13 cellular contexts compared by ENCODE assay signal in genomic region chr12:15208140-15208539, GRCh38. TPM values are rescaled to one million over a fixed set of nuclear protein-coding genes. Genes with fewer than 3 reads are reported as not detected.
DNase-seq lines count a peak whose midpoint lies in the region; ATAC-seq and TF ChIP-seq lines count a peak whose summit lies in the region.
"Had no signal": no experiment of that assay in that cellular context is flagged by ENCODE, and none has a peak within 500 bp of the region (broad histone marks: within the 10 kb centered on the region; RNA-seq: fewer than 3 reads in every experiment).

No MANE protein-coding gene starts in this region.

- intact Hi-C loops in IMR-90 (cut with micrococcal nuclease) (no loop called here), spleen (cut with DNase I; ENCODE audit: low total_unique reads) (no loop called here)

- H3K4me2 ChIP-seq in IMR-90 (ENCODE audit: low read depth, low read length): no peak overlapping the region

- H3K79me1 ChIP-seq in IMR-90 (ENCODE audit: low read depth in 1 of 2, low read length in 2 of 2): no peaks in the 10 kb centered on the region

- in situ Hi-C loops in IMR-90 (cut with MboI; ENCODE audit: low sequenced_read_pairs): loop anchor here (10.0 kb wide), 1 partner anchor 193 kb away; no protein-coding TSS in a partner anchor

- no peak overlapping the region for H4K91ac ChIP-seq in IMR-90 (ENCODE audit: insufficient read depth, low read depth, low read length)

- no peak overlapping the region for H3K56ac ChIP-seq in IMR-90 (ENCODE audit: extremely low read depth, insufficient read depth, low read length)

- no peak for TF ChIP-seq POLR2A in IMR-90 (IDR thresholded peaks at IDR 0.05; ENCODE audit: low read depth, low read length)
- no peak for TF ChIP-seq POLR2A in spleen (IDR thresholded peaks at IDR 0.05)

- H2AK9ac ChIP-seq in IMR-90 (replicated peaks; ENCODE audit: low read depth, low read length, poor library complexity): no peak overlapping the region

- no peak overlapping the region for H3K18ac ChIP-seq in IMR-90 (ENCODE audit: low read depth, low read length)

- H3K9ac ChIP-seq in IMR-90 (ENCODE audit: low read depth, low read length): no peak overlapping the region

- H2BK15ac ChIP-seq in IMR-90 (ENCODE audit: low read depth, low read length): no peak overlapping the region

- H3K9me1 ChIP-seq in IMR-90 (ENCODE audit: insufficient read depth, low read length): no peaks in the 10 kb centered on the region

- no peak overlapping the region for H4K5ac ChIP-seq in IMR-90 (ENCODE audit: low read depth, low read length)

- H4K8ac ChIP-seq in IMR-90 (ENCODE audit: low read depth in 2 of 2, low read length in 2 of 2): no peak overlapping the region

- no peak overlapping the region for H2AK5ac ChIP-seq in IMR-90 (ENCODE audit: low read depth, low read length)

- POLR2A ChIA-PET in IMR-90 (lab: Charles Lee; ENCODE audit: unreplicated experiment): no interaction called here

- no peaks in the 10 kb centered on the region for H3K27me3 ChIP-seq in IMR-90 (ENCODE audit: control insufficient read depth, insufficient read depth, low read length)
- H3K27me3 ChIP-seq in kidney epithelial cell (ENCODE audit: control insufficient read depth, insufficient read depth, low read length): no peaks in the 10 kb centered on the region
- no peaks in the 10 kb centered on the region for H3K27me3 ChIP-seq in thoracic aorta (replicated peaks; ENCODE audit: insufficient read depth)
- no peaks in the 10 kb centered on the region for H3K27me3 ChIP-seq in spleen (replicated peaks in 1 of 7)

- no peak overlapping the region for H2BK20ac ChIP-seq in IMR-90 (ENCODE audit: low read depth, low read length)

- dilution Hi-C loops in IMR-90 (cut with HindIII; ENCODE audit: low sequenced_read_pairs, unreplicated experiment): no loop called here

- CTCF ChIA-PET in IMR-90 (lab: Yijun Ruan, JAX): no interaction called here

- no peaks in the 10 kb centered on the region for H3K9me3 ChIP-seq in IMR-90 (ENCODE audit: control insufficient read depth, insufficient read depth, low read length)
- no peaks in the 10 kb centered on the region for H3K9me3 ChIP-seq in thoracic aorta
- peaks cover 0 to 5% (median 0%) of the 10 kb centered on the region in 8 donors for H3K9me3 ChIP-seq in spleen

- no peak overlapping the region for H2AFZ ChIP-seq in IMR-90 (replicated peaks; ENCODE audit: low read length, poor library complexity)

- TF ChIP-seq CTCF in IMR-90 (conservative IDR thresholded peaks at IDR 0.05; ENCODE audit: low read depth, low read length): peak; percentile 26; the same call in 1 of the 2 replicates
- peak; percentile 56 for TF ChIP-seq CTCF in choroid plexus epithelial cell (conservative IDR thresholded peaks at IDR 0.05; ENCODE audit: low read depth, low read length)
- peak; percentile 28 for TF ChIP-seq CTCF in kidney epithelial cell (IDR thresholded peaks at IDR 0.05; ENCODE audit: insufficient read depth, low read length, poor library complexity, severe bottlenecking)
- TF ChIP-seq CTCF in thoracic aorta (IDR thresholded peaks at IDR 0.05): no peak
- TF ChIP-seq CTCF in spleen (IDR thresholded peaks at IDR 0.05 in 8 of 11, conservative IDR thresholded peaks at IDR 0.05 in 3 of 11): no peak

- H3K4me3 ChIP-seq in IMR-90 (ENCODE audit: insufficient read depth, low read depth, low read length) (no peak overlapping the region), choroid plexus epithelial cell (ENCODE audit: low read depth, low read length) (no peak overlapping the region), kidney epithelial cell (ENCODE audit: low read depth, low read length) (no peak overlapping the region), thoracic aorta (no peak overlapping the region), spleen (no peak overlapping the region)

- H2BK120ac ChIP-seq in IMR-90 (ENCODE audit: low read depth, low read length): no peak overlapping the region

- BruUV-seq in IMR-90 (replicated peaks; lab: Mats Ljungman, UMichigan): no TSS peak

- WGBS in IMR-90 (ENCODE audit: extremely low coverage in 2 of 2, insufficient read length in 1 of 2), 2 experiments: no CpG with 5 or more reads among the region's 2 CpGs
- WGBS in spleen, 5 donors: 74 to 86% (median 80%) methylated on average over 2 of the region's 2 CpGs

- H3K27ac ChIP-seq in IMR-90 (ENCODE audit: insufficient read depth, low read length): no peak overlapping the region
- H3K27ac ChIP-seq in thoracic aorta: peak overlapping the region; percentile 78 to 89
- peak overlapping the region in 4 of 8 donors; percentile 5 to 73 (median 44) for H3K27ac ChIP-seq in spleen

- H3K4me1 ChIP-seq in IMR-90 (ENCODE audit: control insufficient read depth, insufficient read depth, low read length) (no peaks in the 10 kb centered on the region), thoracic aorta (ENCODE audit: control insufficient read depth in 1 of 2, low read depth in 2 of 2) (peaks cover 56 to 91% of the 10 kb centered on the region in 2 donors), spleen (peaks cover 0 to 13% (median 2%) of the 10 kb centered on the region in 6 donors)

- DNase-seq in IMR-90: no peak
- DNase-seq in choroid plexus epithelial cell (ENCODE audit: low read depth): peak; percentile 67
- DNase-seq in kidney epithelial cell (ENCODE audit: low read depth): no peak
- no peak for DNase-seq in thoracic aorta (ENCODE audit: low spot score)
- DNase-seq in AML-193 (lab: John Stamatoyannopoulos, UW): no peak
- no peak for DNase-seq in occipital lobe (lab: John Stamatoyannopoulos, UW)
- no peak for DNase-seq in spleen
- DNase-seq: activated T-cell treated with anti-CD3 and anti-CD28 coated beads, Interleukin-2, amount 50 U/mL, for 1 hour; NCI-H1105 treated with DMSO at 0.1 percent for 48 hours; NK-92 treated with Interleukin-12 subunit alpha and Interleukin-12 subunit beta, amount 100 ng/mL, for 24 hours; nucleus accumbens; T1000 had no signal

- H4K20me1 ChIP-seq in IMR-90 (ENCODE audit: insufficient read depth, low read length): no peaks in the 10 kb centered on the region

- no peak overlapping the region for H3K23ac ChIP-seq in IMR-90 (ENCODE audit: low read depth, low read length)

- no peak overlapping the region for H2BK5ac ChIP-seq in IMR-90 (ENCODE audit: low read depth, low read length, poor library complexity, severe bottlenecking)

- no peak overlapping the region for H3K4ac ChIP-seq in IMR-90 (ENCODE audit: low read depth, low read length)

- H3K36me3 ChIP-seq in IMR-90 (ENCODE audit: control insufficient read depth, insufficient read depth, low read length) (no peaks in the 10 kb centered on the region), kidney epithelial cell (ENCODE audit: control insufficient read depth, insufficient read depth, low read length) (no peaks in the 10 kb centered on the region), thoracic aorta (no peaks in the 10 kb centered on the region), spleen (no peaks in the 10 kb centered on the region)

- no peak overlapping the region for H3K14ac ChIP-seq in IMR-90 (replicated peaks; ENCODE audit: low read depth, low read length)

- no peak for ATAC-seq in IMR-90 (ENCODE audit: low read depth)
- ATAC-seq in thoracic aorta (ENCODE audit: insufficient number of reproducible peaks, low FRiP score, low read depth): no peak
- no peak for ATAC-seq in HG03039 (IDR thresholded peaks at IDR 0.05; ENCODE audit: unreplicated experiment)

- TF ChIP-seq RAD21 in IMR-90 (IDR thresholded peaks at IDR 0.05; ENCODE audit: low read length): no peak

TF ChIP-seq in IMR-90, 13 proteins besides CTCF, POLR2A, EP300 and RAD21:
- TF ChIP-seq CEBPB (IDR thresholded peaks at IDR 0.05; ENCODE audit: low read depth, low read length) (no peak), ELK1 (IDR thresholded peaks at IDR 0.05; ENCODE audit: borderline replicate concordance, low read depth, low read length) (no peak), FOS (IDR thresholded peaks at IDR 0.05; ENCODE audit: low read depth, low read length) (no peak), CHD1 (IDR thresholded peaks at IDR 0.05; ENCODE audit: low read depth, low read length) (no peak), BHLHE40 (IDR thresholded peaks at IDR 0.05; ENCODE audit: low read depth, low read length) (no peak), RCOR1 (IDR thresholded peaks at IDR 0.05; ENCODE audit: insufficient replicate concordance, low read length) (no peak), MXI1 (IDR thresholded peaks at IDR 0.05; ENCODE audit: borderline replicate concordance, low read depth, low read length) (no peak), USF2 (IDR thresholded peaks at IDR 0.05; ENCODE audit: low read depth, low read length) (no peak)

RNA-seq across cellular contexts. Expression of gene RERG, which starts 13.1 kb away (rescaled TPM):
- total RNA-seq in IMR-90 (2012; rRNA removed): not detected in 2 replicates
- not detected in 2 replicates for polyA plus RNA-seq in IMR-90 (2012; rRNA removed)
- not detected in 2 replicates for polyA plus RNA-seq in IMR-90 (2012; cell fraction: cytosol; rRNA removed)
- polyA plus RNA-seq in IMR-90 (2012; cell fraction: nucleus; rRNA removed; ENCODE audit: low replicate concordance): not detected in 2 replicates
- total RNA-seq in kidney epithelial cell: 1.2 and 1.6 TPM in 2 replicates
- total RNA-seq in thoracic aorta: 100 to 1,000 TPM in 1 of 2 donors, 10 to 100 TPM in 1; 92.3 to 120 TPM
- 2.2 TPM for total RNA-seq in occipital lobe
- total RNA-seq in spleen: 10 to 100 TPM; 16.4 to 74.7 (median 54.4) TPM
- polyA plus RNA-seq in spleen: 10 to 100 TPM; 10.1 to 26.9 (median 14.5) TPM

Comparison
In these comparisons a context has a peak if more than half of its experiments do, and no peak if none do; other contexts are left out.
1. CTCF ChIP-seq: peak in IMR-90 (single experiment), choroid plexus epithelial cell (single experiment) and kidney epithelial cell (single experiment); none in thoracic aorta (single experiment) and spleen (0 of 11).